In genomic region chr11:132032555-132032954, GRCh38 we compare ENCODE assay signal across 1 cellular context.
TF ChIP-seq lines count a peak whose summit lies in the region.

No MANE protein-coding gene starts in this region.

TF ChIP-seq in HepG2, 621 proteins besides CTCF, POLR2A, EP300 and RAD21:
- TF ChIP-seq RXRA (CRISPR knock-in tag; IDR thresholded peaks at IDR 0.05) = no peak
- TF ChIP-seq ARNT2 (CRISPR knock-in tag; IDR thresholded peaks at IDR 0.05; ENCODE audit: low read depth) = no peak
- no peak for TF ChIP-seq ZSCAN5A (CRISPR knock-in tag; IDR thresholded peaks at IDR 0.05; ENCODE audit: borderline replicate concordance)
- no peak for TF ChIP-seq ZNF580 (CRISPR knock-in tag; IDR thresholded peaks at IDR 0.05; ENCODE audit: borderline replicate concordance, low read depth)
- TF ChIP-seq PATZ1 (CRISPR knock-in tag; IDR thresholded peaks at IDR 0.05) = no peak
- TF ChIP-seq, protein P1, sequence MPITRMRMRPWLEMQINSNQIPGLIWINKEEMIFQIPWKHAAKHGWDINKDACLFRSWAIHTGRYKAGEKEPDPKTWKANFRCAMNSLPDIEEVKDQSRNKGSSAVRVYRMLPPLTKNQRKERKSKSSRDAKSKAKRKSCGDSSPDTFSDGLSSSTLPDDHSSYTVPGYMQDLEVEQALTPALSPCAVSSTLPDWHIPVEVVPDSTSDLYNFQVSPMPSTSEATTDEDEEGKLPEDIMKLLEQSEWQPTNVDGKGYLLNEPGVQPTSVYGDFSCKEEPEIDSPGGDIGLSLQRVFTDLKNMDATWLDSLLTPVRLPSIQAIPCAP (CRISPR knock-in tag; IDR thresholded peaks at IDR 0.05; ENCODE audit: low read depth) = no peak
- TF ChIP-seq THAP11 (CRISPR knock-in tag; IDR thresholded peaks at IDR 0.05) = no peak
- TF ChIP-seq SMARCC2 (IDR thresholded peaks at IDR 0.05) = no peak
- TF ChIP-seq, protein P2, sequence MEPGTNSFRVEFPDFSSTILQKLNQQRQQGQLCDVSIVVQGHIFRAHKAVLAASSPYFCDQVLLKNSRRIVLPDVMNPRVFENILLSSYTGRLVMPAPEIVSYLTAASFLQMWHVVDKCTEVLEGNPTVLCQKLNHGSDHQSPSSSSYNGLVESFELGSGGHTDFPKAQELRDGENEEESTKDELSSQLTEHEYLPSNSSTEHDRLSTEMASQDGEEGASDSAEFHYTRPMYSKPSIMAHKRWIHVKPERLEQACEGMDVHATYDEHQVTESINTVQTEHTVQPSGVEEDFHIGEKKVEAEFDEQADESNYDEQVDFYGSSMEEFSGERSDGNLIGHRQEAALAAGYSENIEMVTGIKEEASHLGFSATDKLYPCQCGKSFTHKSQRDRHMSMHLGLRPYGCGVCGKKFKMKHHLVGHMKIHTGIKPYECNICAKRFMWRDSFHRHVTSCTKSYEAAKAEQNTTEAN (CRISPR knock-in tag; conservative IDR thresholded peaks at IDR 0.05) = no peak
- no peak for TF ChIP-seq CCAR2 (optimal IDR thresholded peaks at IDR 0.05; ENCODE audit: low read depth, low read length)
- no peak for TF ChIP-seq NR2F1 (CRISPR knock-in tag; IDR thresholded peaks at IDR 0.05)
- no peak for TF ChIP-seq PPARG (CRISPR knock-in tag; conservative IDR thresholded peaks at IDR 0.05)
- TF ChIP-seq AKNA (CRISPR knock-in tag; IDR thresholded peaks at IDR 0.05; ENCODE audit: borderline replicate concordance) = no peak
- TF ChIP-seq ZNF367 (CRISPR knock-in tag; IDR thresholded peaks at IDR 0.05; ENCODE audit: borderline replicate concordance) = no peak
- TF ChIP-seq, protein P3, sequence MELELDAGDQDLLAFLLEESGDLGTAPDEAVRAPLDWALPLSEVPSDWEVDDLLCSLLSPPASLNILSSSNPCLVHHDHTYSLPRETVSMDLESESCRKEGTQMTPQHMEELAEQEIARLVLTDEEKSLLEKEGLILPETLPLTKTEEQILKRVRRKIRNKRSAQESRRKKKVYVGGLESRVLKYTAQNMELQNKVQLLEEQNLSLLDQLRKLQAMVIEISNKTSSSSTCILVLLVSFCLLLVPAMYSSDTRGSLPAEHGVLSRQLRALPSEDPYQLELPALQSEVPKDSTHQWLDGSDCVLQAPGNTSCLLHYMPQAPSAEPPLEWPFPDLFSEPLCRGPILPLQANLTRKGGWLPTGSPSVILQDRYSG (CRISPR knock-in tag; IDR thresholded peaks at IDR 0.05) = no peak
